14 cellular contexts compared by ENCODE assay signal in the genomic region with DNA sequence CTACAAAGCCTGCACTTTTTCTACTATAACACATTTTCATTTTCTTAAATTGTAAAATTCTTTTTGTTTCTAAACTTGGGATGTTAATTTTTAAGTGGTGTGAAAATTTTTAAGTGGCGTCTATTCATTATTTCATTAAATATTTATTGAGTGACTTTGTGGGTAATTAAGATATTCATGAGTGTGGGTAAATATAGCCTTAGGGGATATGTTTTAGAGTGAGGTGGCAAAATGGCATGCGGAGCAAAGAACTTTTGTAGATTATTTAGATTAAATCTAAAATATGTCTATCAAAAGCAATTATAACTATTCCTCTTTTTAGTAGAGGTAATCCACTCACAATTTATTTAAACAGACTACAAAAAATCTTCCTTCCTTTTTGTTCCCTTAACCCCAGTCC.
"Had no signal": no experiment of that assay in that cellular context is flagged by ENCODE, and none has a peak within 500 bp of the region (broad histone marks: within the 10 kb centered on the region; RNA-seq: fewer than 3 reads in every experiment).

No MANE protein-coding gene starts in this region.

- H3K36me3 ChIP-seq: brain microvascular endothelial cell, tibial artery had no signal

- DNase-seq: activated CD4-positive, alpha-beta T cell treated with anti-CD3 and anti-CD28 coated beads, Interleukin-2, amount 50 U/mL, for 4 hours; activated CD4-positive, CD25-positive, alpha-beta regulatory T cell treated with anti-CD3 and anti-CD28 coated beads, Interleukin-2, amount 50 U/mL, for 72 hours; activated effector memory CD4-positive, alpha-beta T cell treated with Interleukin-2 at 50 U/mL for 16 hours; activated T-cell treated with anti-CD3 and anti-CD28 coated beads, Interleukin-2, amount 50 U/mL, for 24 hours; amygdala; brain microvascular endothelial cell; endodermal cell; islet precursor cell; left ventricle myocardium superior; small intestine; SW 1271; tibial artery had no signal

- H3K27ac ChIP-seq: brain microvascular endothelial cell had no signal

- H3K4me3 ChIP-seq: tibial artery had no signal

- H3K9me3 ChIP-seq: tibial artery had no signal

- H3K27me3 ChIP-seq: brain microvascular endothelial cell, tibial artery had no signal

- ATAC-seq: esophagus mucosa; left ventricle myocardium superior; stimulated activated effector memory CD8-positive, alpha-beta T cell treated with anti-CD3 and anti-CD28 coated beads, Interleukin-12 subunit alpha, Interleukin-12 subunit beta, amount 100 ng/mL, for 72 hours had no signal
